ENCODE assay signal across 2 cellular contexts in the genomic region with DNA sequence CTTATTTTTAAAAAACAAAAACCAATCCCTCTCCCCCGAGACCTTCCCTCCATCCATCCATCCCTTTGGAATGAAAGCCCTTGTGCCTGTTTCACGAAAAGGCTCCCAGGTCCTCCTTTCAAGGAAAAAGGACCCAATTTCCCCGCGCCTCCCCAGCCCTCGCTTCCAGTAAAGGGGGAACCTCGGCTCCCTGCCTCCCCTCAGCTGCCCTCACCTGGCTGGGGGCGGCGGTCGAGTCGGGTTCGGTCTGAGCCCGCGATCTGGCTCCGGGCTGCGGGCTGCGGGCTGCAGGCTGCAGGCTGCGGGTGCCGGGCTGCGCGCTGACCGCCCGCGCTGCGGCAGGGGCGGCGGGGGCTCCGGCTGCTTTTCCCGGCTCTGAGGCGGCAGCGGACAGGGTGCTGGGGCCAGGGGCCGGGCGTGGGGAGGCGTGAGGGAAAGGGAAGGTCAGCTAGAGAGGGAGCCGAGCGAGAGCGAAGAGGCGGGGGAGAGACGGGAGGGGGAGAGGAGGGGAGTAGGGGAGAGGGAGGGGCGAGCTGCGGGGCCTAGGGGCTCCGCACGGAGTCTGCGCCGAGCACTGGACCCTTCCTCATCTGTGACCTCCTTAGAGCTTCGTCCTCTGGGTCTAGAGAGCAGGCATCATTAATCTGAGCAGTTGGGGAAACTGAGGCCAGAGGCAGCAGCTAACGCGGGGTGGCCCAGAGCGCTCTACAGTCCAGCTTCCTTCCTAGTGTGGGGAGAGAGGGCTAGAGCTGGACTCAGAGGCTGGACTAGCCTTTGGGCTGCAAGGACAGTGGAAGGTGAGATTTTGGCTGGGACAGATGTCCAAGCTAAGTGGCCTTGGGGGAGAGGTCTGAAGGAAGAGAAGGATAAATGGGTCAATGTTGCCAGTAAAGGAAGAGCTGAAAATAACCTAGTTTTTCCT.
TF ChIP-seq lines count a peak whose summit lies in the region.

C1QTNF4 (minus strand) TSS at position 478 of the 922 bp plus-strand sequence. CDS start 3,601 bp downstream, outside the sequence.

TF ChIP-seq in H1, 55 proteins besides CTCF, POLR2A, EP300 and RAD21:
- TF ChIP-seq TCF12 (IDR thresholded peaks at IDR 0.05; ENCODE audit: low read depth, low read length) (no peak), KDM4A (IDR thresholded peaks at IDR 0.05; ENCODE audit: low read depth, low read length, severe bottlenecking) (peak; percentile 78), SUZ12 (IDR thresholded peaks at IDR 0.05; ENCODE audit: low read length) (peak; percentile 51; the same call in 1 of the 2 replicates), SP1 (IDR thresholded peaks at IDR 0.05; ENCODE audit: low read depth, low read length) (no peak), ASH2L (IDR thresholded peaks at IDR 0.05; ENCODE audit: low read length) (peak; percentile 58), RBBP5 (IDR thresholded peaks at IDR 0.05; ENCODE audit: borderline replicate concordance, low read depth, low read length) (no peak), EZH2 (IDR thresholded peaks at IDR 0.05; ENCODE audit: low read depth, low read length, severe bottlenecking) (peak; percentile 52), GTF2F1 (IDR thresholded peaks at IDR 0.05; ENCODE audit: borderline replicate concordance, low read depth, low read length) (no peak), NRF1 (IDR thresholded peaks at IDR 0.05; ENCODE audit: low read depth, low read length) (no peak), KDM5A (IDR thresholded peaks at IDR 0.05; ENCODE audit: low read length) (no peak), PHF8 (conservative IDR thresholded peaks at IDR 0.05; ENCODE audit: low read depth, low read length) (0 out of 2 replicates have a peak, but pooled peaks have one; percentile 19)

TF ChIP-seq in neural cell, 6 proteins besides CTCF, POLR2A, EP300 and RAD21 (continued from another document):
- TF ChIP-seq TAF1 (IDR thresholded peaks at IDR 0.05; ENCODE audit: low read depth) (no peak), POLR2AphosphoS5 (IDR thresholded peaks at IDR 0.05) (peak; percentile 38), SMC3 (conservative IDR thresholded peaks at IDR 0.05; ENCODE audit: poor library complexity) (peak; percentile 38)
- TF ChIP-seq, protein P1, sequence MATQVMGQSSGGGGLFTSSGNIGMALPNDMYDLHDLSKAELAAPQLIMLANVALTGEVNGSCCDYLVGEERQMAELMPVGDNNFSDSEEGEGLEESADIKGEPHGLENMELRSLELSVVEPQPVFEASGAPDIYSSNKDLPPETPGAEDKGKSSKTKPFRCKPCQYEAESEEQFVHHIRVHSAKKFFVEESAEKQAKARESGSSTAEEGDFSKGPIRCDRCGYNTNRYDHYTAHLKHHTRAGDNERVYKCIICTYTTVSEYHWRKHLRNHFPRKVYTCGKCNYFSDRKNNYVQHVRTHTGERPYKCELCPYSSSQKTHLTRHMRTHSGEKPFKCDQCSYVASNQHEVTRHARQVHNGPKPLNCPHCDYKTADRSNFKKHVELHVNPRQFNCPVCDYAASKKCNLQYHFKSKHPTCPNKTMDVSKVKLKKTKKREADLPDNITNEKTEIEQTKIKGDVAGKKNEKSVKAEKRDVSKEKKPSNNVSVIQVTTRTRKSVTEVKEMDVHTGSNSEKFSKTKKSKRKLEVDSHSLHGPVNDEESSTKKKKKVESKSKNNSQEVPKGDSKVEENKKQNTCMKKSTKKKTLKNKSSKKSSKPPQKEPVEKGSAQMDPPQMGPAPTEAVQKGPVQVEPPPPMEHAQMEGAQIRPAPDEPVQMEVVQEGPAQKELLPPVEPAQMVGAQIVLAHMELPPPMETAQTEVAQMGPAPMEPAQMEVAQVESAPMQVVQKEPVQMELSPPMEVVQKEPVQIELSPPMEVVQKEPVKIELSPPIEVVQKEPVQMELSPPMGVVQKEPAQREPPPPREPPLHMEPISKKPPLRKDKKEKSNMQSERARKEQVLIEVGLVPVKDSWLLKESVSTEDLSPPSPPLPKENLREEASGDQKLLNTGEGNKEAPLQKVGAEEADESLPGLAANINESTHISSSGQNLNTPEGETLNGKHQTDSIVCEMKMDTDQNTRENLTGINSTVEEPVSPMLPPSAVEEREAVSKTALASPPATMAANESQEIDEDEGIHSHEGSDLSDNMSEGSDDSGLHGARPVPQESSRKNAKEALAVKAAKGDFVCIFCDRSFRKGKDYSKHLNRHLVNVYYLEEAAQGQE (IDR thresholded peaks at IDR 0.05; ENCODE audit: borderline replicate concordance), result no peak
TF ChIP-seq in neural cell: peak in this region for 3.
